ENCODE assay signal across 1 cellular context in genomic region chr17:82065638-82066303, GRCh38.
TF ChIP-seq lines count a peak whose summit lies in the region.

DUS1L (minus strand) TSS chr17:82065804; CDS start chr17:82065059, 745 bp downstream.

TF ChIP-seq in WTC11, 78 proteins besides CTCF, POLR2A, EP300 and RAD21 (continued from another document):
- TF ChIP-seq RORB (CRISPR knock-in tag; IDR thresholded peaks at IDR 0.05) (no peak), OVOL2 (CRISPR knock-in tag; IDR thresholded peaks at IDR 0.05; ENCODE audit: borderline replicate concordance) (no peak), KAT7 (CRISPR knock-in tag; IDR thresholded peaks at IDR 0.05; ENCODE audit: borderline replicate concordance) (0 out of 2 replicates have a peak, but pooled peaks have one; percentile 92), FOXJ3 (CRISPR knock-in tag; IDR thresholded peaks at IDR 0.05; ENCODE audit: borderline replicate concordance) (no peak), HMGA2 (CRISPR knock-in tag; IDR thresholded peaks at IDR 0.05) (no peak), NFATC4 (CRISPR knock-in tag; IDR thresholded peaks at IDR 0.05) (no peak), ETV6 (CRISPR knock-in tag; IDR thresholded peaks at IDR 0.05) (peak; percentile 56; the same call in 1 of the 2 replicates), PRRX2 (CRISPR knock-in tag; IDR thresholded peaks at IDR 0.05) (peak; percentile 26; the same call in 1 of the 2 replicates), MXD4 (CRISPR knock-in tag; IDR thresholded peaks at IDR 0.05; ENCODE audit: borderline replicate concordance) (no peak), ESRRA (CRISPR knock-in tag; IDR thresholded peaks at IDR 0.05; ENCODE audit: borderline replicate concordance) (peak; percentile 84; the same call in 1 of the 2 replicates), IRF2 (CRISPR knock-in tag; IDR thresholded peaks at IDR 0.05; ENCODE audit: borderline replicate concordance, low read depth) (no peak), NFYB (CRISPR knock-in tag; conservative IDR thresholded peaks at IDR 0.05; ENCODE audit: low read depth) (peak; percentile 25; the same call in 1 of the 2 replicates), SOX15 (CRISPR knock-in tag; IDR thresholded peaks at IDR 0.05) (no peak), E2F4 (CRISPR knock-in tag; IDR thresholded peaks at IDR 0.05; ENCODE audit: borderline replicate concordance, low read depth) (0 out of 2 replicates have a peak, but pooled peaks have one; percentile 43), ZMAT4 (CRISPR knock-in tag; IDR thresholded peaks at IDR 0.05) (no peak), NR1H2 (CRISPR knock-in tag; IDR thresholded peaks at IDR 0.05) (no peak), AR (CRISPR knock-in tag; IDR thresholded peaks at IDR 0.05) (no peak), ZBTB43 (CRISPR knock-in tag; IDR thresholded peaks at IDR 0.05) (peak; percentile 60; the same call in 1 of the 2 replicates), FOXP4 (CRISPR knock-in tag; IDR thresholded peaks at IDR 0.05) (peak; percentile 55; the same call in 1 of the 2 replicates), ERG (CRISPR knock-in tag; IDR thresholded peaks at IDR 0.05) (no peak), TP53 (CRISPR knock-in tag; IDR thresholded peaks at IDR 0.05) (peak; percentile 68; the same call in 1 of the 2 replicates), ZNF425 (CRISPR knock-in tag; conservative IDR thresholded peaks at IDR 0.05) (no peak), CREM (CRISPR knock-in tag; IDR thresholded peaks at IDR 0.05) (peak; percentile 56; the same call in 1 of the 2 replicates), USF2 (CRISPR knock-in tag; IDR thresholded peaks at IDR 0.05) (peak; percentile 31; the same call in 1 of the 2 replicates), ZNF396 (CRISPR knock-in tag; IDR thresholded peaks at IDR 0.05; ENCODE audit: borderline replicate concordance) (no peak), MYBL2 (CRISPR knock-in tag; IDR thresholded peaks at IDR 0.05) (peak; percentile 60; the same call in 1 of the 2 replicates), ZNF121 (CRISPR knock-in tag; IDR thresholded peaks at IDR 0.05) (peak; percentile 20; the same call in 1 of the 2 replicates), IRF1 (CRISPR knock-in tag; IDR thresholded peaks at IDR 0.05) (no peak), GRHL2 (CRISPR knock-in tag; IDR thresholded peaks at IDR 0.05; ENCODE audit: insufficient replicate concordance, severe bottlenecking) (no peak), ZNF281 (CRISPR knock-in tag; IDR thresholded peaks at IDR 0.05) (0 out of 2 replicates have a peak, but pooled peaks have one; percentile 23), SMAD4 (CRISPR knock-in tag; IDR thresholded peaks at IDR 0.05) (no peak), JUN (CRISPR knock-in tag; IDR thresholded peaks at IDR 0.05) (no peak), ZNF138 (CRISPR knock-in tag; conservative IDR thresholded peaks at IDR 0.05) (no peak), ZNF317 (CRISPR knock-in tag; IDR thresholded peaks at IDR 0.05; ENCODE audit: borderline replicate concordance, low read depth) (no peak), TEAD1 (CRISPR knock-in tag; IDR thresholded peaks at IDR 0.05) (no peak), ELF4 (CRISPR knock-in tag; IDR thresholded peaks at IDR 0.05; ENCODE audit: low read depth) (no peak), RELA (CRISPR knock-in tag; IDR thresholded peaks at IDR 0.05; ENCODE audit: borderline replicate concordance) (no peak), AFF4 (CRISPR knock-in tag; IDR thresholded peaks at IDR 0.05; ENCODE audit: borderline replicate concordance) (no peak), JAZF1 (CRISPR knock-in tag; IDR thresholded peaks at IDR 0.05) (no peak), SP1 (CRISPR knock-in tag; conservative IDR thresholded peaks at IDR 0.05) (peak; percentile 88)
